Comparison of ENCODE assay signal across 8 cellular contexts in genomic region chr4:75289843-75290616, GRCh38.
DNase-seq lines count a peak whose midpoint lies in the region; ATAC-seq and TF ChIP-seq lines count a peak whose summit lies in the region.

No MANE protein-coding gene starts in this region.

- peak; percentile 94 for DNase-seq in DMS153 (lab: John Stamatoyannopoulos, UW)
- DNase-seq in HCT116 (ENCODE audit: low read depth, low spot score) = peak; percentile 47
- peak; percentile 70 for DNase-seq in NCI-H510A (lab: John Stamatoyannopoulos, UW)
- DNase-seq in esophagus squamous epithelium (lab: John Stamatoyannopoulos, UW) = no peak
- DNase-seq in smooth muscle cell (lab: John Stamatoyannopoulos, UW; ENCODE audit: unreplicated experiment) = peak; percentile 0
- DNase-seq in activated CD4-positive, alpha-beta T cell treated with anti-CD3 and anti-CD28 coated beads, Interleukin-2, amount 50 U/mL, for 4 hours = no peak
- DNase-seq in superior temporal gyrus (ENCODE audit: extremely low spot score) = no peak
- no peak for DNase-seq in stimulated activated naive CD8-positive, alpha-beta T cell treated with anti-CD3 and anti-CD28 coated beads, Interleukin-15, amount 100 ng/mL, for 72 hours

- H3K27me3 Mint-ChIP-seq in stimulated activated naive CD8-positive, alpha-beta T cell treated with anti-CD3 and anti-CD28 coated beads, Interleukin-15, amount 100 ng/mL, for 72 hours = no peaks in the 10 kb centered on the region

- H3K79me2 ChIP-seq in HCT116 (ENCODE audit: insufficient read depth, low read length) = no peaks in the 10 kb centered on the region
- no peaks in the 10 kb centered on the region for H3K79me2 ChIP-seq in smooth muscle cell (ENCODE audit: low read depth)

- H3K36me3 ChIP-seq in HCT116 (ENCODE audit: control insufficient read depth in 1 of 2, insufficient read depth in 2 of 2, low read length in 2 of 2) (no peaks in the 10 kb centered on the region), esophagus squamous epithelium (no peaks in the 10 kb centered on the region), smooth muscle cell (ENCODE audit: low read depth) (no peaks in the 10 kb centered on the region)

- H3K27me3 ChIP-seq in HCT116 (ENCODE audit: insufficient read depth, low read length) (no peaks in the 10 kb centered on the region), esophagus squamous epithelium (no peaks in the 10 kb centered on the region), smooth muscle cell (ENCODE audit: low read depth) (no peaks in the 10 kb centered on the region)

- H3K4me3 ChIP-seq in HCT116 (replicated peaks in 1 of 2; ENCODE audit: low read depth in 1 of 2, low read length in 2 of 2) (no peak overlapping the region), esophagus squamous epithelium (no peak overlapping the region), smooth muscle cell (no peak overlapping the region)

- peak; percentile 99 for ATAC-seq in HCT116
- ATAC-seq in stimulated activated naive CD8-positive, alpha-beta T cell treated with anti-CD3 and anti-CD28 coated beads, Interleukin-15, amount 100 ng/mL, for 72 hours = no peak

- peak; percentile 52 to 71 (median 68) for TF ChIP-seq CTCF in HCT116 (IDR thresholded peaks at IDR 0.05 in 2 of 3, conservative IDR thresholded peaks at IDR 0.05 in 1 of 3; ENCODE audit: borderline replicate concordance in 1 of 3, insufficient read depth in 1 of 3, low read depth in 2 of 3, low read length in 2 of 3)
- TF ChIP-seq CTCF in esophagus squamous epithelium (IDR thresholded peaks at IDR 0.05) = peak in 5 of 6 experiments; percentile 9 to 61 (median 39)
- TF ChIP-seq CTCF in smooth muscle cell (IDR thresholded peaks at IDR 0.05; ENCODE audit: borderline replicate concordance, insufficient read depth, poor library complexity, severe bottlenecking) = peak; percentile 49

- no peak overlapping the region for H3K4me3 Mint-ChIP-seq in stimulated activated naive CD8-positive, alpha-beta T cell treated with anti-CD3 and anti-CD28 coated beads, Interleukin-15, amount 100 ng/mL, for 72 hours

- H3K4me1 ChIP-seq in HCT116 (ENCODE audit: control insufficient read depth in 1 of 2, insufficient read depth in 2 of 2, low read length in 2 of 2) (no peaks in the 10 kb centered on the region), esophagus squamous epithelium (peaks cover 0 to 15% (median 6%) of the 10 kb centered on the region in 3 donors), smooth muscle cell (ENCODE audit: low read depth) (no peaks in the 10 kb centered on the region)

- H3K27ac Mint-ChIP-seq in stimulated activated naive CD8-positive, alpha-beta T cell treated with anti-CD3 and anti-CD28 coated beads, Interleukin-15, amount 100 ng/mL, for 72 hours = no peak overlapping the region

- RAD21 ChIA-PET in HCT116 (lab: Charles Lee; ENCODE audit: low non-redundant PET in 1 of 2, low total read pairs in 2 of 2, uncharacterized antibody in 2 of 2, unreplicated experiment in 2 of 2) = no interaction called here

- TF ChIP-seq POLR2A in HCT116 (IDR thresholded peaks at IDR 0.05; ENCODE audit: borderline replicate concordance, extremely low read depth, insufficient read depth, insufficient read length) (no peak), esophagus squamous epithelium (IDR thresholded peaks at IDR 0.05) (no peak)

- no peaks in the 10 kb centered on the region for H3K9me2 ChIP-seq in HCT116 (ENCODE audit: insufficient read depth)

- H3F3A ChIP-seq in smooth muscle cell (ENCODE audit: low read depth) = peaks cover 3% of the 10 kb centered on the region

- CTCF ChIA-PET in HCT116 (lab: Charles Lee) = interaction anchor here (0.6 to 3.2 kb wide), 4 partner anchors 15 to 416 kb away, joined by 3 to 12 read pairs (median 4); partner anchors contain the start of gene PARM1

- H3K9me3 ChIP-seq in HCT116 (ENCODE audit: control insufficient read depth in 1 of 2, insufficient read depth in 1 of 2, low read depth in 1 of 2, low read length in 2 of 2) = no peaks in the 10 kb centered on the region
- H3K9me3 ChIP-seq in esophagus squamous epithelium = no peaks in the 10 kb centered on the region
- no peaks in the 10 kb centered on the region for H3K9me3 ChIP-seq in smooth muscle cell (replicated peaks; ENCODE audit: low read depth)

- BruUV-seq in HCT116 (replicated peaks; lab: Mats Ljungman, UMichigan) = no TSS peak

- POLR2A ChIA-PET in HCT116 (lab: Charles Lee) = interaction anchor here (0.5 kb wide), 1 partner anchor 223 kb away, joined by 4 read pairs; no protein-coding TSS in a partner anchor

- H3K4me2 ChIP-seq in HCT116 (ENCODE audit: low read length) (no peak overlapping the region), smooth muscle cell (peak overlapping the region; percentile 2)

- TF ChIP-seq RAD21 in HCT116 (IDR thresholded peaks at IDR 0.05; ENCODE audit: low read depth) = peak; percentile 84

- no peak overlapping the region for H3K9ac ChIP-seq in HCT116 (ENCODE audit: low read length)
- no peak overlapping the region for H3K9ac ChIP-seq in smooth muscle cell (ENCODE audit: low read depth)

- H2AFZ ChIP-seq in HCT116 (ENCODE audit: low read depth, low read length, poor library complexity, severe bottlenecking) (no peak overlapping the region), smooth muscle cell (ENCODE audit: low read depth) (peak overlapping the region; percentile 20)

- H3K9me3 Mint-ChIP-seq in stimulated activated naive CD8-positive, alpha-beta T cell treated with anti-CD3 and anti-CD28 coated beads, Interleukin-15, amount 100 ng/mL, for 72 hours = peaks cover 0 to 19% of the 10 kb centered on the region in 2 donors

- WGBS in esophagus squamous epithelium, 2 donors = 10 to 23% methylated on average over 7 of the region's 7 CpGs
- WGBS in smooth muscle cell (ENCODE audit: low lambda C conversion rate) = 18% methylated on average over 7 of the region's 7 CpGs

- no peak overlapping the region for H3K27ac ChIP-seq in HCT116 (ENCODE audit: low read depth, low read length)
- peak overlapping the region in 3 of 4 donors; percentile 21 to 38 (median 29) for H3K27ac ChIP-seq in esophagus squamous epithelium
- H3K27ac ChIP-seq in smooth muscle cell (ENCODE audit: low read depth) = peak overlapping the region; percentile 45

- H3K4me1 Mint-ChIP-seq in stimulated activated naive CD8-positive, alpha-beta T cell treated with anti-CD3 and anti-CD28 coated beads, Interleukin-15, amount 100 ng/mL, for 72 hours = no peaks in the 10 kb centered on the region

- H4K20me1 ChIP-seq in HCT116 (ENCODE audit: insufficient read depth) = no peaks in the 10 kb centered on the region
- no peaks in the 10 kb centered on the region for H4K20me1 ChIP-seq in smooth muscle cell (ENCODE audit: low read depth)

- intact Hi-C loops in HCT116 (cut with micrococcal nuclease) (loop anchor here (1.0 to 10.0 kb wide), 3 partner anchors 358 to 965 kb away; no protein-coding TSS in a partner anchor), esophagus squamous epithelium (cut with DNase I) (loop anchor here (10.0 kb wide), 1 partner anchor 355 kb away; the partner anchor contains the start of gene PARM1)

TF ChIP-seq in HCT116, 20 proteins besides CTCF, POLR2A, EP300 and RAD21:
- no peak for TF ChIP-seq SP1 (IDR thresholded peaks at IDR 0.05; ENCODE audit: low read depth)
- no peak for TF ChIP-seq ELF1 (IDR thresholded peaks at IDR 0.05; ENCODE audit: borderline replicate concordance, low read depth)
- no peak for TF ChIP-seq EZH2phosphoT487 (IDR thresholded peaks at IDR 0.05; ENCODE audit: borderline replicate concordance)
- TF ChIP-seq ATF3 (IDR thresholded peaks at IDR 0.05) = no peak
- no peak for TF ChIP-seq CEBPB (IDR thresholded peaks at IDR 0.05; ENCODE audit: low read depth)
- no peak for TF ChIP-seq TCF7L2 (IDR thresholded peaks at IDR 0.05; ENCODE audit: borderline replicate concordance, extremely low read depth, insufficient read depth, insufficient read length)
- no peak for TF ChIP-seq POLR2AphosphoS5 (IDR thresholded peaks at IDR 0.05; ENCODE audit: low read depth, low read length)
- no peak for TF ChIP-seq YY1 (IDR thresholded peaks at IDR 0.05; ENCODE audit: extremely low read depth, insufficient replicate concordance, low read depth, low read length)
- no peak for TF ChIP-seq EGR1 (IDR thresholded peaks at IDR 0.05; ENCODE audit: low read depth)
- TF ChIP-seq JUND (IDR thresholded peaks at IDR 0.05) = no peak

Comparison
In these comparisons a context has a peak if more than half of its experiments do, and no peak if none do; other contexts are left out.
1. DNase-seq: peak in DMS153 (single experiment), HCT116 (single experiment), NCI-H510A (single experiment) and smooth muscle cell (single experiment); none in esophagus squamous epithelium (single experiment), activated CD4-positive, alpha-beta T cell treated with anti-CD3 and anti-CD28 coated beads, Interleukin-2, amount 50 U/mL, for 4 hours (0 of 2), superior temporal gyrus (single experiment) and stimulated activated naive CD8-positive, alpha-beta T cell treated with anti-CD3 and anti-CD28 coated beads, Interleukin-15, amount 100 ng/mL, for 72 hours (0 of 2).
2. Peak in every context shown above with its lines, with median percentiles within 50 percentile points of each other: CTCF ChIP-seq.